ENCODE assay signal across 20 cellular contexts in the genomic region with DNA sequence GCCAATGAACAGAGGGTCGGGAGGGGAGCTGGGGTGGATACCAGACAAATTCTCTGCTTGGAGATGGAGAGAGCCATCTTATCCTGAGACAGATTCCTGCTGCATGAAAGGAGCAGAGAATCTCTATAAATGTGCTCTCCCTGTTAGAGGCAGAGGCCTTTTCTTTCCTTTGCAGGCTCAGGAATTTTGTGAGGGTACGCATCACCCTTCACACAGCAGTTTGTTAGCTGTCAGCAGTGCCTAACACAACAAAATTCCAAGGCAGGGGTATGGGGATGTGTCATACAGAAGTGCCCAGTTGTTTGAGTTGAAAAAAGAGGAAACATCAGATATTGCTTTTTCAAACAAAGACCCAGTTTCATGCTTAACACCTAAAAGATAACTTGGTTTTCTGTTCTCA.
"Had no signal": no experiment of that assay in that cellular context is flagged by ENCODE, and none has a peak within 500 bp of the region (broad histone marks: within the 10 kb centered on the region; RNA-seq: fewer than 3 reads in every experiment).

No MANE protein-coding gene starts in this region.

- H3K27ac ChIP-seq: foreskin keratinocyte, lower lobe of right lung, parathyroid adenoma, right lobe of liver, stomach, suprapubic skin, vagina had no signal

- H3K27me3 ChIP-seq: foreskin keratinocyte, right lobe of liver, stomach, suprapubic skin, vagina had no signal

- H3K9me3 ChIP-seq: right lobe of liver, stomach, suprapubic skin, vagina had no signal

- H3K36me3 ChIP-seq: lower lobe of right lung, right lobe of liver, stomach, suprapubic skin, vagina had no signal

- H3K79me2 ChIP-seq: parathyroid adenoma had no signal

- DNase-seq: activated CD4-positive, alpha-beta T cell treated with anti-CD3 and anti-CD28 coated beads, Interleukin-2, amount 10 ng/mL, durations not matched to agents 24 days and 14 days; activated CD4-positive, CD25-positive, alpha-beta regulatory T cell; activated CD8-positive, alpha-beta T cell treated with anti-CD3 and anti-CD28 coated beads for 36 hours; activated gamma-delta T cell; activated naive CD4-positive, alpha-beta T cell treated with anti-CD3 and anti-CD28 coated beads, Interleukin-2, amount 50 U/mL, for 16 hours; activated naive CD8-positive, alpha-beta T cell treated with anti-CD3 and anti-CD28 coated beads, Interleukin-2, amount 50 U/mL, for 24 hours; central memory CD4-positive, alpha-beta T cell; effector memory CD4-positive, alpha-beta T cell; foreskin keratinocyte; lower lobe of right lung; naive thymus-derived CD8-positive, alpha-beta T cell; right lobe of liver; stimulated activated CD4-positive, alpha-beta T cell treated with anti-CD3 and anti-CD28 coated beads, Interleukin-15, amount 100 ng/mL, for 24 hours; stomach; T-helper 9 cell had no signal

- H3K9ac ChIP-seq: parathyroid adenoma had no signal

- H2AFZ ChIP-seq: parathyroid adenoma had no signal

- H3K4me3 ChIP-seq: lower lobe of right lung, right lobe of liver, stomach, suprapubic skin, vagina had no signal

- ATAC-seq: activated CD8-positive, alpha-beta T cell treated with anti-CD3 and anti-CD28 coated beads for 36 hours; activated naive CD8-positive, alpha-beta T cell treated with anti-CD3 and anti-CD28 coated beads, Interleukin-2, amount 50 U/mL, for 24 hours; foreskin keratinocyte; left lobe of liver; lower lobe of right lung; naive thymus-derived CD8-positive, alpha-beta T cell; right lobe of liver; stimulated activated memory B cell treated with anti-CD40 and anti-IgM and Interleukin-4, amounts not matched to agents 10 μg/mL and 1 μg/mL and 100 μg/mL, for 72 hours had no signal

- H3K4me1 ChIP-seq: lower lobe of right lung, parathyroid adenoma, right lobe of liver, stomach had no signal
